In genomic region chr16:17921357-17921978, GRCh38 we compare ENCODE assay signal across 9 cellular contexts.
DNase-seq lines count a peak whose midpoint lies in the region; ATAC-seq, FAIRE-seq and TF ChIP-seq lines count a peak whose summit lies in the region.
"Had no signal": no experiment of that assay in that cellular context is flagged by ENCODE, and none has a peak within 500 bp of the region (broad histone marks: within the 10 kb centered on the region; RNA-seq: fewer than 3 reads in every experiment).

No MANE protein-coding gene starts in this region.

- H4K20me1 ChIP-seq in H1 (replicated peaks in 1 of 2; ENCODE audit: control insufficient read depth in 1 of 2, insufficient read depth in 2 of 2, low read length in 2 of 2), result no peaks in the 10 kb centered on the region

- H3K4me3 ChIP-seq in H1 (ENCODE audit: extremely low read depth in 1 of 4, insufficient read depth in 2 of 4, low read depth in 3 of 4, low read length in 4 of 4) (no peak overlapping the region), small intestine (ENCODE audit: low read depth in 1 of 2, low read length in 2 of 2) (no peak overlapping the region)

- H3K79me2 ChIP-seq in H1 (ENCODE audit: control insufficient read depth in 1 of 2, insufficient read depth in 2 of 2, low read length in 2 of 2), result no peaks in the 10 kb centered on the region

- H3K27me3 ChIP-seq in H1 (replicated peaks in 1 of 4; ENCODE audit: control insufficient read depth in 3 of 4, extremely low read depth in 1 of 4, insufficient read depth in 3 of 4, low read length in 3 of 4), result no peaks in the 10 kb centered on the region
- H3K27me3 ChIP-seq in small intestine (ENCODE audit: control insufficient read depth in 2 of 2, insufficient read depth in 2 of 2, low read length in 2 of 2), result no peaks in the 10 kb centered on the region

- no peak overlapping the region for H3K14ac ChIP-seq in H1 (ENCODE audit: insufficient read length)

- H3K36me3 Mint-ChIP-seq in WTC11, result peaks cover 38% of the 10 kb centered on the region

- 87% methylated on average over 2 of the region's 2 CpGs; no CpG with 5 or more reads in 1 of the 2 experiments for WGBS in H1 (ENCODE audit: extremely low coverage in 1 of 2, insufficient coverage in 1 of 2, insufficient read length in 1 of 2, insufficient replicate concordance in 2 of 2, low coverage in 1 of 2, low lambda C conversion rate in 2 of 2, missing lambda C conversion rate in 1 of 2), 2 experiments
- WGBS in small intestine, 3 donors, result 19 to 51% (median 25%) methylated on average over 2 of the region's 2 CpGs

- DNase-seq in NCI-H748 (lab: John Stamatoyannopoulos, UW; ENCODE audit: unreplicated experiment) (peak; percentile 4), NCI-H748 treated with DMSO at 0.1 percent for 48 hours (lab: John Stamatoyannopoulos, UW) (no peak), WTC11 (ENCODE audit: low spot score) (peak; percentile 71), H1 (ENCODE audit: low read depth in 1 of 2, low spot score in 2 of 2) (peak; percentile 34 to 73), small intestine (peak; percentile 60)

- H3K79me1 ChIP-seq in H1 (ENCODE audit: low read depth, low read length), result no peaks in the 10 kb centered on the region

- peak; percentile 67 to 76 for TF ChIP-seq RAD21 in H1 (IDR thresholded peaks at IDR 0.05 in 1 of 2, conservative IDR thresholded peaks at IDR 0.05 in 1 of 2; ENCODE audit: low read depth in 2 of 2, low read length in 2 of 2)

- POLR2A ChIA-PET in WTC11 (lab: Charles Lee), result no interaction called here
- POLR2A ChIA-PET in H1 (lab: Charles Lee; ENCODE audit: partially characterized antibody), result no interaction called here

- H3K4me1 ChIP-seq in H1 (replicated peaks in 1 of 4; ENCODE audit: control insufficient read depth in 3 of 4, insufficient read depth in 4 of 4, low read length in 3 of 4) (peaks cover 0 to 2% (median 0%) of the 10 kb centered on the region in 4 experiments; a peak in 4 of 7 replicates), small intestine (ENCODE audit: control insufficient read depth in 2 of 2, insufficient read depth in 1 of 2, low read depth in 1 of 2, low read length in 1 of 2) (no peaks in the 10 kb centered on the region)

- H2AK5ac ChIP-seq in H1 (ENCODE audit: low read depth, low read length), result no peak overlapping the region

- H3K4ac ChIP-seq in H1 (replicated peaks; ENCODE audit: insufficient read length, low read depth, low read length), result no peak overlapping the region

- CTCF ChIA-PET in WTC11 (lab: Charles Lee), result interaction anchor here (0.6 to 1.4 kb wide), 8 partner anchors 8 to 454 kb away, joined by 3 to 8 read pairs (median 4); no protein-coding TSS in a partner anchor
- CTCF ChIA-PET in H1 (lab: Charles Lee; ENCODE audit: partially characterized antibody), result interaction anchor here (0.7 to 1.3 kb wide), 3 partner anchors 16 to 226 kb away, joined by 3 read pairs; no protein-coding TSS in a partner anchor

- no peaks in the 10 kb centered on the region for H3K23me2 ChIP-seq in H1 (ENCODE audit: low read depth, low read length)

- no peak overlapping the region for H3K4me2 ChIP-seq in H1 (ENCODE audit: insufficient read depth in 1 of 2, low read depth in 2 of 2, low read length in 2 of 2)

- H2BK12ac ChIP-seq in H1 (ENCODE audit: low read depth, low read length), result no peak overlapping the region

- TF ChIP-seq CTCF in LNCAP (IDR thresholded peaks at IDR 0.05) (peak; percentile 44), WTC11 (IDR thresholded peaks at IDR 0.05) (peak; percentile 69), H1 (IDR thresholded peaks at IDR 0.05; ENCODE audit: control extremely low read depth in 1 of 3, insufficient read depth in 1 of 3, low read depth in 1 of 3, low read length in 3 of 3) (peak; percentile 60 to 69 (median 62))

- no peak for TF ChIP-seq EP300 in H1 (IDR thresholded peaks at IDR 0.05; ENCODE audit: borderline replicate concordance in 1 of 2, low read depth in 2 of 2, low read length in 2 of 2)

- H3K36me3 ChIP-seq in H1 (ENCODE audit: control insufficient read depth in 2 of 4, insufficient read depth in 4 of 4, low read length in 3 of 4), result no peaks in the 10 kb centered on the region
- H3K36me3 ChIP-seq in small intestine (ENCODE audit: control insufficient read depth in 2 of 2, insufficient read depth in 2 of 2, low read length in 2 of 2), result no peaks in the 10 kb centered on the region

- no peak overlapping the region for H3K27ac Mint-ChIP-seq in WTC11

- no peak overlapping the region for H2BK15ac ChIP-seq in H1 (ENCODE audit: low read length)

- TF ChIP-seq POLR2A in H1 (IDR thresholded peaks at IDR 0.05; ENCODE audit: control extremely low read depth in 1 of 2, low read depth in 2 of 2, low read length in 2 of 2), result no peak

- H3K23ac ChIP-seq in H1 (ENCODE audit: insufficient read length), result no peak overlapping the region

- no peak overlapping the region for H2BK20ac ChIP-seq in H1 (ENCODE audit: low read length)

- H2AFZ ChIP-seq in H1 (ENCODE audit: low read length), result no peak overlapping the region

- no peak overlapping the region for H3K18ac ChIP-seq in H1 (ENCODE audit: extremely low read depth, low read length)

- H3K9me3 ChIP-seq in H1 (ENCODE audit: insufficient read depth in 2 of 2, low read depth in 1 of 2, low read length in 1 of 2) (peaks cover 13% of the 10 kb centered on the region in 2 experiments), small intestine (ENCODE audit: control insufficient read depth, low read depth) (no peaks in the 10 kb centered on the region)

- H3K4me1 Mint-ChIP-seq in WTC11, result peaks cover 9% of the 10 kb centered on the region

- no peak overlapping the region for H3K56ac ChIP-seq in H1 (replicated peaks; ENCODE audit: insufficient read length, low read depth, low read length)

- peaks cover 64% of the 10 kb centered on the region for H3K9me3 Mint-ChIP-seq in WTC11

- no peak overlapping the region for H2BK5ac ChIP-seq in H1 (ENCODE audit: low read depth, low read length)

- H3K4me3 Mint-ChIP-seq in WTC11, result no peak overlapping the region

- H3K27me3 Mint-ChIP-seq in WTC11 (ENCODE audit: low read depth), result no peaks in the 10 kb centered on the region

- H4K5ac ChIP-seq in H1 (ENCODE audit: insufficient read length, low read depth, low read length), result no peak overlapping the region

- peak; percentile 61 for ATAC-seq in WTC11
- ATAC-seq in HG03280 (IDR thresholded peaks at IDR 0.05; ENCODE audit: unreplicated experiment), result no peak
- ATAC-seq in GM18517 (IDR thresholded peaks at IDR 0.05; ENCODE audit: unreplicated experiment), result no peak

- H4K8ac ChIP-seq in H1 (ENCODE audit: extremely low read depth, insufficient read depth, low read length), result no peak overlapping the region

- H3K27ac ChIP-seq in H1 (ENCODE audit: low read depth, low read length), result no peak overlapping the region
- H3K27ac ChIP-seq in small intestine (ENCODE audit: low read depth in 1 of 2, low read length in 1 of 2), result no peak overlapping the region

- no peak overlapping the region for H4K91ac ChIP-seq in H1 (replicated peaks; ENCODE audit: insufficient read length, low read length)

- FAIRE-seq in H1 (lab: Jason Lieb, UNC) (no peak), small intestine (lab: Jason Lieb, UNC) (no peak)
- FAIRE-seq: colon had no signal

- no peak overlapping the region for H3K9ac ChIP-seq in H1 (replicated peaks in 1 of 4; ENCODE audit: extremely low read depth in 1 of 4, low read depth in 3 of 4, low read length in 3 of 4)

- no peak overlapping the region for H2BK120ac ChIP-seq in H1 (replicated peaks; ENCODE audit: low read depth, low read length)

TF ChIP-seq in WTC11, 78 proteins besides CTCF, POLR2A, EP300 and RAD21 (continues in another document):
- TF ChIP-seq CDX4 (CRISPR knock-in tag; IDR thresholded peaks at IDR 0.05; ENCODE audit: borderline replicate concordance) (no peak), JAZF1 (CRISPR knock-in tag; IDR thresholded peaks at IDR 0.05) (no peak), ZBTB21 (CRISPR knock-in tag; IDR thresholded peaks at IDR 0.05; ENCODE audit: borderline replicate concordance) (no peak), ETV6 (CRISPR knock-in tag; IDR thresholded peaks at IDR 0.05) (no peak), GTF2I (CRISPR knock-in tag; conservative IDR thresholded peaks at IDR 0.05) (no peak)

TF ChIP-seq in H1, 55 proteins besides CTCF, POLR2A, EP300 and RAD21:
- TF ChIP-seq YY1 (IDR thresholded peaks at IDR 0.05; ENCODE audit: low read depth, low read length) (0 out of 2 replicates have a peak, but pooled peaks have one; percentile 21), ZNF274 (IDR thresholded peaks at IDR 0.05; ENCODE audit: borderline replicate concordance, extremely low read depth, low read length) (no peak)
